ENCODE assay signal across 8 cellular contexts in genomic region chr6:28488916-28489365, GRCh38. TPM values are rescaled to one million over a fixed set of nuclear protein-coding genes. Genes with fewer than 3 reads are reported as not detected.
DNase-seq lines count a peak whose midpoint lies in the region; ATAC-seq, FAIRE-seq and TF ChIP-seq lines count a peak whose summit lies in the region.

No MANE protein-coding gene starts in this region.

- H3K9me3 Mint-ChIP-seq in naive thymus-derived CD4-positive, alpha-beta T cell, result peaks cover 0 to 32% (median 5%) of the 10 kb centered on the region in 11 donors

- H3K27me3 ChIP-seq in NT2/D1 (ENCODE audit: insufficient read depth, insufficient read length) (no peaks in the 10 kb centered on the region), bronchial epithelial cell (ENCODE audit: control insufficient read depth, insufficient read depth, low read length) (no peaks in the 10 kb centered on the region)
- peaks cover 0 to 4% of the 10 kb centered on the region in 2 donors for H3K27me3 ChIP-seq in naive thymus-derived CD4-positive, alpha-beta T cell (ENCODE audit: control insufficient read depth in 2 of 2, insufficient read depth in 2 of 2, low read length in 2 of 2)

- CTCF ChIA-PET in naive thymus-derived CD4-positive, alpha-beta T cell (lab: Charles Lee), result no interaction called here

- H3K4me3 Mint-ChIP-seq in naive thymus-derived CD4-positive, alpha-beta T cell, result peak overlapping the region; percentile 78 to 88 (median 83)

- no peak for TF ChIP-seq CTCF in bronchial epithelial cell (IDR thresholded peaks at IDR 0.05; ENCODE audit: insufficient read depth, low read length, severe bottlenecking)

- ATAC-seq in naive thymus-derived CD4-positive, alpha-beta T cell, result peak; percentile 15
- ATAC-seq in GM21786 (IDR thresholded peaks at IDR 0.05; ENCODE audit: unreplicated experiment), result no peak

- H3K9me3 ChIP-seq in NT2/D1 (ENCODE audit: insufficient read depth, low read length), result no peaks in the 10 kb centered on the region
- H3K9me3 ChIP-seq in naive thymus-derived CD4-positive, alpha-beta T cell (ENCODE audit: control insufficient read depth in 2 of 3, low read length in 3 of 3), result no peaks in the 10 kb centered on the region

- FAIRE-seq in bronchial epithelial cell (lab: Jason Lieb, UNC), result no peak

- intact Hi-C loops in naive thymus-derived CD4-positive, alpha-beta T cell (cut with micrococcal nuclease), result loop anchor here (1.0 to 2.0 kb wide), 7 partner anchors 15 to 92 kb away; partner anchors contain the start of gene ZSCAN12 (in 1 of the 2)

- peaks cover 17 to 73% (median 60%) of the 10 kb centered on the region in 5 donors for H3K27me3 Mint-ChIP-seq in naive thymus-derived CD4-positive, alpha-beta T cell

- peak overlapping the region; percentile 29 for H3K4me3 ChIP-seq in NT2/D1 (ENCODE audit: insufficient read length, low read depth)
- peak overlapping the region; percentile 43 for H3K4me3 ChIP-seq in bronchial epithelial cell (ENCODE audit: low read depth, low read length)
- peak overlapping the region; percentile 42 for H3K4me3 ChIP-seq in naive thymus-derived CD4-positive, alpha-beta T cell (ENCODE audit: low read length)

- H3K36me3 ChIP-seq in NT2/D1 (ENCODE audit: insufficient read depth, insufficient read length, low read length) (no peaks in the 10 kb centered on the region), bronchial epithelial cell (ENCODE audit: control insufficient read depth, insufficient read depth, low read length) (no peaks in the 10 kb centered on the region)
- H3K36me3 ChIP-seq in naive thymus-derived CD4-positive, alpha-beta T cell (ENCODE audit: control insufficient read depth in 2 of 3, insufficient read depth in 3 of 3, low read length in 3 of 3), result no peaks in the 10 kb centered on the region

- POLR2A ChIA-PET in naive thymus-derived CD4-positive, alpha-beta T cell (lab: Charles Lee), result interaction anchor here (0.6 to 1.2 kb wide), 4 partner anchors 19 to 406 kb away, joined by 3 read pairs; no protein-coding TSS in a partner anchor

- no peak overlapping the region for H3K9ac ChIP-seq in NT2/D1 (ENCODE audit: insufficient read length, low read depth)

- peak overlapping the region; percentile 75 to 90 (median 82) for H3K27ac Mint-ChIP-seq in naive thymus-derived CD4-positive, alpha-beta T cell

- H3K4me1 Mint-ChIP-seq in naive thymus-derived CD4-positive, alpha-beta T cell, result peaks cover 16 to 32% (median 20%) of the 10 kb centered on the region in 7 donors

- DNase-seq in activated CD8-positive, alpha-beta memory T cell treated with anti-CD3 and anti-CD28 coated beads for 24 hours, result peak; percentile 67
- DNase-seq in activated CD8-positive, alpha-beta memory T cell treated with anti-CD3 and anti-CD28 coated beads, Interleukin-2, amount 50 U/mL, for 4 hours, result no peak
- peak; percentile 28 for DNase-seq in NT2/D1 (ENCODE audit: low read depth, low spot score)
- DNase-seq in bronchial epithelial cell (ENCODE audit: low read depth), result peak; percentile 61
- peak in 7 of 9 donors; percentile 30 to 57 (median 46) for DNase-seq in naive thymus-derived CD4-positive, alpha-beta T cell
- no peak for DNase-seq in hepatic stellate cell (ENCODE audit: low spot score)
- DNase-seq in DMS153 (lab: John Stamatoyannopoulos, UW), result no peak

- peak overlapping the region; percentile 67 for H3K27ac ChIP-seq in naive thymus-derived CD4-positive, alpha-beta T cell (ENCODE audit: low read depth, low read length)

- peaks cover 0 to 8% (median 3%) of the 10 kb centered on the region in 5 donors for H3K36me3 Mint-ChIP-seq in naive thymus-derived CD4-positive, alpha-beta T cell

- H3K4me1 ChIP-seq in NT2/D1 (ENCODE audit: insufficient read depth, insufficient read length), result no peaks in the 10 kb centered on the region
- H3K4me1 ChIP-seq in naive thymus-derived CD4-positive, alpha-beta T cell (ENCODE audit: control insufficient read depth in 2 of 2, insufficient read depth in 2 of 2, low read length in 2 of 2), result peaks cover 0 to 14% of the 10 kb centered on the region in 2 donors

RNA-seq across cellular contexts. Expression of gene GPX6, which starts 26.7 kb away (rescaled TPM):
- total RNA-seq in bronchial epithelial cell, result not detected in 2 replicates
- total RNA-seq in naive thymus-derived CD4-positive, alpha-beta T cell, result not detected
- polyA plus RNA-seq in naive thymus-derived CD4-positive, alpha-beta T cell, result not detected

RNA-seq across cellular contexts. Expression of gene GPX5, which starts 36.7 kb away (rescaled TPM):
- not detected in 2 replicates for total RNA-seq in bronchial epithelial cell
- total RNA-seq in naive thymus-derived CD4-positive, alpha-beta T cell, result not detected
- not detected for polyA plus RNA-seq in naive thymus-derived CD4-positive, alpha-beta T cell

RNA-seq across cellular contexts. Expression of gene ZSCAN23, which starts 45.6 kb away (rescaled TPM):
- total RNA-seq in bronchial epithelial cell, result 2.4 and 2.8 TPM in 2 replicates
- total RNA-seq in naive thymus-derived CD4-positive, alpha-beta T cell, result 1 to 10 TPM; 1.4 to 3.4 (median 2.4) TPM
- under 1 TPM; 0.26 to 0.92 TPM for polyA plus RNA-seq in naive thymus-derived CD4-positive, alpha-beta T cell

Comparison
In these comparisons a context has a peak if more than half of its experiments do, and no peak if none do; other contexts are left out.
1. DNase-seq: peak in activated CD8-positive, alpha-beta memory T cell treated with anti-CD3 and anti-CD28 coated beads for 24 hours (single experiment), NT2/D1 (single experiment), bronchial epithelial cell (single experiment) and naive thymus-derived CD4-positive, alpha-beta T cell (7 of 9); none in activated CD8-positive, alpha-beta memory T cell treated with anti-CD3 and anti-CD28 coated beads, Interleukin-2, amount 50 U/mL, for 4 hours (single experiment), hepatic stellate cell (single experiment) and DMS153 (single experiment).
2. Peak in every context shown above with its lines, with median percentiles within 50 percentile points of each other: H3K4me3 ChIP-seq.